ENCODE assay signal across 1 cellular context in genomic region chr17:29760771-29761682, GRCh38.
TF ChIP-seq lines count a peak whose summit lies in the region.

No MANE protein-coding gene starts in this region.

TF ChIP-seq in HepG2, 621 proteins besides CTCF, POLR2A, EP300 and RAD21 (continued from another document and continues in another):
- TF ChIP-seq PATZ1 (CRISPR knock-in tag; IDR thresholded peaks at IDR 0.05) = peak; percentile 61; the same call in 1 of the 2 replicates
- peak; percentile 82 for TF ChIP-seq ZFY (CRISPR knock-in tag; IDR thresholded peaks at IDR 0.05)
- TF ChIP-seq ZNF605 (CRISPR knock-in tag; IDR thresholded peaks at IDR 0.05) = 0 out of 2 replicates have a peak, but pooled peaks have one; percentile 65
- TF ChIP-seq NKX3-1 (CRISPR knock-in tag; IDR thresholded peaks at IDR 0.05) = no peak
- TF ChIP-seq, protein P1, sequence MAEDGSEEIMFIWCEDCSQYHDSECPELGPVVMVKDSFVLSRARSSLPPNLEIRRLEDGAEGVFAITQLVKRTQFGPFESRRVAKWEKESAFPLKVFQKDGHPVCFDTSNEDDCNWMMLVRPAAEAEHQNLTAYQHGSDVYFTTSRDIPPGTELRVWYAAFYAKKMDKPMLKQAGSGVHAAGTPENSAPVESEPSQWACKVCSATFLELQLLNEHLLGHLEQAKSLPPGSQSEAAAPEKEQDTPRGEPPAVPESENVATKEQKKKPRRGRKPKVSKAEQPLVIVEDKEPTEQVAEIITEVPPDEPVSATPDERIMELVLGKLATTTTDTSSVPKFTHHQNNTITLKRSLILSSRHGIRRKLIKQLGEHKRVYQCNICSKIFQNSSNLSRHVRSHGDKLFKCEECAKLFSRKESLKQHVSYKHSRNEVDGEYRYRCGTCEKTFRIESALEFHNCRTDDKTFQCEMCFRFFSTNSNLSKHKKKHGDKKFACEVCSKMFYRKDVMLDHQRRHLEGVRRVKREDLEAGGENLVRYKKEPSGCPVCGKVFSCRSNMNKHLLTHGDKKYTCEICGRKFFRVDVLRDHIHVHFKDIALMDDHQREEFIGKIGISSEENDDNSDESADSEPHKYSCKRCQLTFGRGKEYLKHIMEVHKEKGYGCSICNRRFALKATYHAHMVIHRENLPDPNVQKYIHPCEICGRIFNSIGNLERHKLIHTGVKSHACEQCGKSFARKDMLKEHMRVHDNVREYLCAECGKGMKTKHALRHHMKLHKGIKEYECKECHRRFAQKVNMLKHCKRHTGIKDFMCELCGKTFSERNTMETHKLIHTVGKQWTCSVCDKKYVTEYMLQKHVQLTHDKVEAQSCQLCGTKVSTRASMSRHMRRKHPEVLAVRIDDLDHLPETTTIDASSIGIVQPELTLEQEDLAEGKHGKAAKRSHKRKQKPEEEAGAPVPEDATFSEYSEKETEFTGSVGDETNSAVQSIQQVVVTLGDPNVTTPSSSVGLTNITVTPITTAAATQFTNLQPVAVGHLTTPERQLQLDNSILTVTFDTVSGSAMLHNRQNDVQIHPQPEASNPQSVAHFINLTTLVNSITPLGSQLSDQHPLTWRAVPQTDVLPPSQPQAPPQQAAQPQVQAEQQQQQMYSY (CRISPR knock-in tag; IDR thresholded peaks at IDR 0.05) = no peak
- TF ChIP-seq ATF7 (IDR thresholded peaks at IDR 0.05) = no peak
- no peak for TF ChIP-seq ATF7 (CRISPR knock-in tag; IDR thresholded peaks at IDR 0.05)
- TF ChIP-seq SMC3 (IDR thresholded peaks at IDR 0.05; ENCODE audit: low read length) = no peak
- peak; percentile 68; the same call in 1 of the 2 replicates for TF ChIP-seq ZXDC (CRISPR knock-in tag; IDR thresholded peaks at IDR 0.05)
- peak; percentile 94 for TF ChIP-seq ARID2 (CRISPR knock-in tag; IDR thresholded peaks at IDR 0.05; ENCODE audit: borderline replicate concordance)
- TF ChIP-seq DPF2 (CRISPR knock-in tag; IDR thresholded peaks at IDR 0.05; ENCODE audit: borderline replicate concordance, low read depth) = no peak
- no peak for TF ChIP-seq HNRNPH1 (optimal IDR thresholded peaks at IDR 0.05; ENCODE audit: low read depth, low read length)
- TF ChIP-seq GLI4 (CRISPR knock-in tag; IDR thresholded peaks at IDR 0.05; ENCODE audit: borderline replicate concordance) = peak; percentile 76; the same call in 1 of the 2 replicates
- peak; percentile 22; the same call in 1 of the 2 replicates for TF ChIP-seq BCL6 (CRISPR knock-in tag; IDR thresholded peaks at IDR 0.05)
- peak; percentile 75 for TF ChIP-seq ZNF574 (CRISPR knock-in tag; IDR thresholded peaks at IDR 0.05)
- peak; percentile 45; the same call in 1 of the 2 replicates for TF ChIP-seq TARDBP (CRISPR knock-in tag; IDR thresholded peaks at IDR 0.05)
- TF ChIP-seq RORA (CRISPR knock-in tag; IDR thresholded peaks at IDR 0.05) = no peak
- peak; percentile 81 for TF ChIP-seq ZNF770 (CRISPR knock-in tag; IDR thresholded peaks at IDR 0.05)
- no peak for TF ChIP-seq ZNF589 (CRISPR knock-in tag; conservative IDR thresholded peaks at IDR 0.05)
- TF ChIP-seq ASH2L (IDR thresholded peaks at IDR 0.05; ENCODE audit: insufficient read length, low read depth, low read length) = peak; percentile 84
- TF ChIP-seq MXD3 (CRISPR knock-in tag; IDR thresholded peaks at IDR 0.05) = peak; percentile 83
- TF ChIP-seq HMG20B (CRISPR knock-in tag; conservative IDR thresholded peaks at IDR 0.05) = no peak; the same call in 1 of the 2 replicates
- peak; percentile 48; the same call in 1 of the 2 replicates for TF ChIP-seq KDM3A (CRISPR knock-in tag; IDR thresholded peaks at IDR 0.05; ENCODE audit: low read depth)
- no peak for TF ChIP-seq HNRNPL (IDR thresholded peaks at IDR 0.05; ENCODE audit: low read depth, low read length)
- TF ChIP-seq SOX6 (IDR thresholded peaks at IDR 0.05) = no peak
- TF ChIP-seq SOX6 (CRISPR knock-in tag; IDR thresholded peaks at IDR 0.05) = peak; percentile 58
- peak; percentile 85 for TF ChIP-seq UBTF (CRISPR knock-in tag; IDR thresholded peaks at IDR 0.05)
- no peak for TF ChIP-seq ZNF674 (CRISPR knock-in tag; IDR thresholded peaks at IDR 0.05; ENCODE audit: low read depth)
- TF ChIP-seq ZBTB14 (CRISPR knock-in tag; IDR thresholded peaks at IDR 0.05) = peak; percentile 87
- TF ChIP-seq ZNF296 (CRISPR knock-in tag; conservative IDR thresholded peaks at IDR 0.05) = no peak
- TF ChIP-seq NR2C2 (CRISPR knock-in tag; IDR thresholded peaks at IDR 0.05; ENCODE audit: borderline replicate concordance) = peak; percentile 77; the same call in 1 of the 2 replicates
- TF ChIP-seq GPN1 (CRISPR knock-in tag; IDR thresholded peaks at IDR 0.05; ENCODE audit: borderline replicate concordance) = 0 out of 2 replicates have a peak, but pooled peaks have one; percentile 55
- peak; percentile 69 for TF ChIP-seq HNRNPLL (IDR thresholded peaks at IDR 0.05; ENCODE audit: low read depth, low read length, poor library complexity, severe bottlenecking)
- no peak; the same call in 1 of the 2 replicates for TF ChIP-seq TOPORS (CRISPR knock-in tag; IDR thresholded peaks at IDR 0.05)
- TF ChIP-seq NFKB2 (CRISPR knock-in tag; IDR thresholded peaks at IDR 0.05; ENCODE audit: borderline replicate concordance) = peak; percentile 84; the same call in 1 of the 2 replicates
- peak; percentile 65 for TF ChIP-seq ZNF501 (CRISPR knock-in tag; IDR thresholded peaks at IDR 0.05)
- TF ChIP-seq ESRRA (CRISPR knock-in tag; IDR thresholded peaks at IDR 0.05; ENCODE audit: low read depth) = peak; percentile 78
- peak; percentile 62 for TF ChIP-seq AGO2 (optimal IDR thresholded peaks at IDR 0.05; ENCODE audit: low read depth, low read length)
- TF ChIP-seq NR2F1 (CRISPR knock-in tag; IDR thresholded peaks at IDR 0.05) = peak; percentile 53 to 55; a peak in 3 of 4 replicates
- TF ChIP-seq ZNF713 (CRISPR knock-in tag; IDR thresholded peaks at IDR 0.05) = no peak
- peak; percentile 37; the same call in 1 of the 2 replicates for TF ChIP-seq ZNF441 (CRISPR knock-in tag; IDR thresholded peaks at IDR 0.05; ENCODE audit: borderline replicate concordance)
- no peak for TF ChIP-seq PAF1 (CRISPR knock-in tag; IDR thresholded peaks at IDR 0.05)
- TF ChIP-seq YEATS4 (CRISPR knock-in tag; IDR thresholded peaks at IDR 0.05; ENCODE audit: borderline replicate concordance) = peak; percentile 86
- TF ChIP-seq CBFB (CRISPR knock-in tag; IDR thresholded peaks at IDR 0.05) = 0 out of 2 replicates have a peak, but pooled peaks have one; percentile 45
- TF ChIP-seq POLR2AphosphoS2 (IDR thresholded peaks at IDR 0.05; ENCODE audit: low read depth, low read length) = no peak
- no peak for TF ChIP-seq E2F5 (CRISPR knock-in tag; conservative IDR thresholded peaks at IDR 0.05)
- no peak for TF ChIP-seq ZNF282 (IDR thresholded peaks at IDR 0.05; ENCODE audit: partially characterized antibody)
- TF ChIP-seq ETV5 (CRISPR knock-in tag; IDR thresholded peaks at IDR 0.05; ENCODE audit: borderline replicate concordance) = peak; percentile 17
- TF ChIP-seq KMT2A (CRISPR knock-in tag; IDR thresholded peaks at IDR 0.05) = peak; percentile 90; the same call in 1 of the 2 replicates
